Comparison of ENCODE assay signal across 25 cellular contexts in genomic region chrX:136999021-136999420, GRCh38. TPM values are rescaled to one million over a fixed set of nuclear protein-coding genes. Genes with fewer than 3 reads are reported as not detected.
DNase-seq lines count a peak whose midpoint lies in the region; ATAC-seq and TF ChIP-seq lines count a peak whose summit lies in the region.
"Had no signal": no experiment of that assay in that cellular context is flagged by ENCODE, and none has a peak within 500 bp of the region (broad histone marks: within the 10 kb centered on the region; RNA-seq: fewer than 3 reads in every experiment).

No MANE protein-coding gene starts in this region.

- TF ChIP-seq CTCF in fibroblast of mammary gland (conservative IDR thresholded peaks at IDR 0.05; ENCODE audit: control insufficient read depth, insufficient read depth, low read depth, low read length) (no peak), stomach (IDR thresholded peaks at IDR 0.05) (no peak)

- intact Hi-C loops in stomach (cut with DNase I; ENCODE audit: low total_unique reads) = no loop called here

- no peaks in the 10 kb centered on the region for H3K4me1 ChIP-seq in stomach
- H3K4me1 ChIP-seq: BE2C, SJSA1 had no signal

- H3K27ac ChIP-seq in stomach = no peak overlapping the region
- H3K27ac ChIP-seq: SJSA1 had no signal

- H3K27me3 ChIP-seq in stomach = no peaks in the 10 kb centered on the region
- H3K27me3 ChIP-seq: BE2C, MG63, SJSA1 had no signal

- ATAC-seq in GM18520 (IDR thresholded peaks at IDR 0.05; ENCODE audit: unreplicated experiment) = no peak
- ATAC-seq: K562, T-cell had no signal

- H3K4me3 ChIP-seq in fibroblast of mammary gland (ENCODE audit: control insufficient read depth, low read depth, low read length) (no peak overlapping the region), stomach (no peak overlapping the region)
- H3K4me3 ChIP-seq: K562, MG63, SJSA1 had no signal

- TF ChIP-seq POLR2A in stomach (IDR thresholded peaks at IDR 0.05) = no peak

- 56 to 67% (median 59%) methylated on average over 3 of the region's 3 CpGs for WGBS in stomach, 5 donors

- no peaks in the 10 kb centered on the region for H3K36me3 ChIP-seq in stomach
- H3K36me3 ChIP-seq: BE2C, MG63, SJSA1 had no signal

- peaks cover 0 to 4% (median 0%) of the 10 kb centered on the region in 4 donors for H3K9me3 ChIP-seq in stomach
- H3K9me3 ChIP-seq: BE2C, MG63, SJSA1 had no signal

- no peak for TF ChIP-seq EP300 in stomach (IDR thresholded peaks at IDR 0.05)

- DNase-seq in Daoy (ENCODE audit: low read depth) (peak; percentile 5), HS-5 (ENCODE audit: low read depth) (peak; percentile 20), fibroblast of mammary gland (ENCODE audit: low read depth) (peak; percentile 4), stromal cell of bone marrow (ENCODE audit: low read depth) (peak; percentile 21), stomach (no peak), ecto neural progenitor cell (ENCODE audit: low spot score) (no peak)
- DNase-seq: BE2C; CD8-positive, alpha-beta memory T cell; DMS 273 treated with DMSO at 0.1 percent for 48 hours; DMS79; H7; Kasumi-1; MG63; NCI-H1694; NCI-H2081; NCI-H2227 treated with DMSO at 0.1 percent for 48 hours; NCI-H510A; NCI-H69; Right ventricle myocardium superior; RPMI8226; T-cell had no signal

RNA-seq across cellular contexts. Expression of gene GPR101, which starts 34.8 kb away (rescaled TPM):
- not detected in 2 replicates for total RNA-seq in Daoy (2014; rRNA removed; shearing (Covaris generic))
- total RNA-seq in stomach = not detected
- not detected for polyA plus RNA-seq in stomach
- total RNA-seq: CD8-positive, alpha-beta memory T cell; H7; K562; Right ventricle myocardium superior; SJSA1 had no signal
- polyA plus RNA-seq: CD14-positive monocyte; CD8-positive, alpha-beta memory T cell; K562 had no signal

Comparison
In these comparisons a context has a peak if more than half of its experiments do, and no peak if none do; other contexts are left out.
1. DNase-seq: peak in Daoy (single experiment), HS-5 (single experiment), fibroblast of mammary gland (single experiment) and stromal cell of bone marrow (single experiment); none in stomach (single experiment) and ecto neural progenitor cell (single experiment).